ENCODE assay signal across 5 cellular contexts in the genomic region with DNA sequence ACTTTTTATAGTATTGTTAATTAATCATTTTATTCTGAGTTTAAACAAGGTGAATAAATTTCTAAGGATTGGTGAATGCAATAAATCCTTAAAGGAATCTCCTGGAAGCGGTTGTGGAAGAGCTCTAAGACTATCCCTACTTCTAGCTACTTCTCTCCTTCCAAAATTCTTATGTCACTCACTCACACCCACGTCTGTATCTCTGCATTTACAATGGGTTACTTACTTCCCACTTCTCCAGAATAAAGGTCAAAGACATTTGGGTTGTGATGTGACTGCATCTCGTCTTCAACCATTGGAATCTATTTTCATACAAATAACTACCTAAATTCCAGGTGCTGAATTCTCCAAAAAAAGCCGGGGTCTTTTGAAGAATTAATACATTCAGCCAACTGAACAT.
"Had no signal": no experiment of that assay in that cellular context is flagged by ENCODE, and none has a peak within 500 bp of the region (broad histone marks: within the 10 kb centered on the region; RNA-seq: fewer than 3 reads in every experiment).

No MANE protein-coding gene starts in this region.

- H3K27ac Mint-ChIP-seq: IgD-negative memory B cell had no signal

- ATAC-seq: HepG2, K562 had no signal

- H3K9me3 Mint-ChIP-seq: IgD-negative memory B cell had no signal

- H3K4me1 Mint-ChIP-seq: IgD-negative memory B cell had no signal

- H3K27ac ChIP-seq: HL-60 had no signal

- H3K4me3 ChIP-seq: K562 had no signal

- H3K4me3 Mint-ChIP-seq: IgD-negative memory B cell had no signal

- DNase-seq: IMR-90 had no signal
